16 cellular contexts compared by ENCODE assay signal in genomic region chr20:21767200-21767738, GRCh38.
"Had no signal": no experiment of that assay in that cellular context is flagged by ENCODE, and none has a peak within 500 bp of the region (broad histone marks: within the 10 kb centered on the region; RNA-seq: fewer than 3 reads in every experiment).

No MANE protein-coding gene starts in this region.

- DNase-seq: activated B cell treated with CpG ODN at 0.5 μM for 24 hours; activated CD4-positive, alpha-beta T cell treated with anti-CD3 and anti-CD28 coated beads, Interleukin-2, amount 10 ng/mL, durations not matched to agents 7 days and 5 days; activated naive CD8-positive, alpha-beta T cell treated with anti-CD3 and anti-CD28 coated beads, Interleukin-2, amount 10 ng/mL, durations not matched to agents 7 days and 5 days; effector CD4-positive, alpha-beta T cell; foreskin keratinocyte; stimulated activated CD4-positive, alpha-beta T cell treated with anti-CD3 and anti-CD28 coated beads, Interleukin-1b, Interleukin-23, amount 100 ng/mL, for 48 hours; stimulated activated naive CD8-positive, alpha-beta T cell treated with anti-CD3 and anti-CD28 coated beads, Interleukin-15, amount 100 ng/mL, for 72 hours; T-helper 2 cell had no signal

- H3K4me3 ChIP-seq: coronary artery, left lung had no signal

- H3K27me3 Mint-ChIP-seq: activated CD4-positive, alpha-beta T cell treated with anti-CD3 and anti-CD28 coated beads, Interleukin-2, amount 10 ng/mL, durations not matched to agents 7 days and 5 days; central memory CD8-positive, alpha-beta T cell; memory B cell; natural killer cell treated with Interleukin-12 subunit alpha and Interleukin-12 subunit beta and Interleukin-15 and Interleukin-18, amount 100 ng/mL, for 72 hours had no signal

- FAIRE-seq: endothelial cell of umbilical vein had no signal

- H3K36me3 ChIP-seq: left lung had no signal

- H3K4me3 Mint-ChIP-seq: activated B cell treated with CpG ODN at 0.5 μM for 24 hours; activated CD4-positive, alpha-beta T cell treated with anti-CD3 and anti-CD28 coated beads, Interleukin-2, amount 10 ng/mL, durations not matched to agents 7 days and 5 days; activated naive CD8-positive, alpha-beta T cell treated with anti-CD3 and anti-CD28 coated beads, Interleukin-2, amount 10 ng/mL, durations not matched to agents 7 days and 5 days; activated T-helper 1 cell treated with anti-CD3 and anti-CD28 coated beads, Interleukin-12 subunit alpha, Interleukin-12 subunit beta, Interleukin-2, Interleukin-4 antibody, amounts not matched to agents 30 ng/mL and 10 ng/mL and 1 ng/mL, durations not matched to agents 14 hours and 24 hours and 36 hours; central memory CD8-positive, alpha-beta T cell; memory B cell; natural killer cell treated with Interleukin-12 subunit alpha and Interleukin-12 subunit beta and Interleukin-15 and Interleukin-18, amount 100 ng/mL, for 72 hours; stimulated activated naive CD8-positive, alpha-beta T cell treated with anti-CD3 and anti-CD28 coated beads, Interleukin-15, amount 100 ng/mL, for 72 hours had no signal

- H3K4me1 Mint-ChIP-seq: activated B cell treated with CpG ODN at 0.5 μM for 24 hours; activated CD4-positive, alpha-beta T cell treated with anti-CD3 and anti-CD28 coated beads, Interleukin-2, amount 10 ng/mL, durations not matched to agents 7 days and 5 days; activated naive CD8-positive, alpha-beta T cell treated with anti-CD3 and anti-CD28 coated beads, Interleukin-2, amount 10 ng/mL, durations not matched to agents 7 days and 5 days; central memory CD8-positive, alpha-beta T cell; memory B cell; stimulated activated naive CD8-positive, alpha-beta T cell treated with anti-CD3 and anti-CD28 coated beads, Interleukin-15, amount 100 ng/mL, for 72 hours had no signal

- H3K4me1 ChIP-seq: foreskin keratinocyte, left lung had no signal

- H3K9me3 ChIP-seq: left lung had no signal

- ATAC-seq: foreskin keratinocyte; natural killer cell treated with Interleukin-12 subunit alpha and Interleukin-12 subunit beta and Interleukin-15 and Interleukin-18, amount 100 ng/mL, for 72 hours; stimulated activated naive CD8-positive, alpha-beta T cell treated with anti-CD3 and anti-CD28 coated beads, Interleukin-15, amount 100 ng/mL, for 72 hours had no signal

- H3K9me3 Mint-ChIP-seq: activated B cell treated with CpG ODN at 0.5 μM for 24 hours; activated CD4-positive, alpha-beta T cell treated with anti-CD3 and anti-CD28 coated beads, Interleukin-2, amount 10 ng/mL, durations not matched to agents 7 days and 5 days; activated T-helper 1 cell treated with anti-CD3 and anti-CD28 coated beads, Interleukin-12 subunit alpha, Interleukin-12 subunit beta, Interleukin-2, Interleukin-4 antibody, amounts not matched to agents 30 ng/mL and 10 ng/mL and 1 ng/mL, durations not matched to agents 14 hours and 24 hours and 36 hours; brain had no signal

- H3K36me3 Mint-ChIP-seq: activated naive CD8-positive, alpha-beta T cell treated with anti-CD3 and anti-CD28 coated beads, Interleukin-2, amount 10 ng/mL, durations not matched to agents 7 days and 5 days; brain; memory B cell; natural killer cell treated with Interleukin-12 subunit alpha and Interleukin-12 subunit beta and Interleukin-15 and Interleukin-18, amount 100 ng/mL, for 72 hours had no signal

- H3K27me3 ChIP-seq: foreskin keratinocyte had no signal

- H3K27ac Mint-ChIP-seq: activated B cell treated with CpG ODN at 0.5 μM for 24 hours; activated CD4-positive, alpha-beta T cell treated with anti-CD3 and anti-CD28 coated beads, Interleukin-2, amount 10 ng/mL, durations not matched to agents 7 days and 5 days; activated naive CD8-positive, alpha-beta T cell treated with anti-CD3 and anti-CD28 coated beads, Interleukin-2, amount 10 ng/mL, durations not matched to agents 7 days and 5 days; activated T-helper 1 cell treated with anti-CD3 and anti-CD28 coated beads, Interleukin-12 subunit alpha, Interleukin-12 subunit beta, Interleukin-2, Interleukin-4 antibody, amounts not matched to agents 30 ng/mL and 10 ng/mL and 1 ng/mL, durations not matched to agents 14 hours and 24 hours and 36 hours; brain; memory B cell; natural killer cell treated with Interleukin-12 subunit alpha and Interleukin-12 subunit beta and Interleukin-15 and Interleukin-18, amount 100 ng/mL, for 72 hours; stimulated activated naive CD8-positive, alpha-beta T cell treated with anti-CD3 and anti-CD28 coated beads, Interleukin-15, amount 100 ng/mL, for 72 hours had no signal

- H3K27ac ChIP-seq: coronary artery, foreskin keratinocyte, left lung had no signal
